2 cellular contexts compared by ENCODE assay signal in the genomic region with DNA sequence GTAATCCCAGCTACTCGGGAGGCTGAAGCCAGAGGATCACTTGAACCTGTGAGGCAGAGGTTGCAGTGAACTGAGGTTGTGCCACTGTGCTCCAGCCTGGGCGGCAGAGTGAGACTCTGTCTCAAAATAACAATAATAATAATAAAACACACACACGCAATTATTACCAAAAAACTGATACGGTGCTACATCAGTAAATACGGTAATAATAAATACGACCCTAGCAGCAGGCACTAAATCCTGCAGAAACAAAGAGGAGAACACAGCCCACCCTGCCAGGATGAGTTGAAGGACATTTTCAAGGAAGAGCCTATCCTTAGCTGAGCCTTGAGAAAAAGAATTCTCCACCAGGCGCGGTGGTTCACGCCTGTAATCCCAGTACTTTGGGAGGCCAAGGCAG.
TF ChIP-seq lines count a peak whose summit lies in the region.

No MANE protein-coding gene starts in this region.

TF ChIP-seq in HepG2, 621 proteins besides CTCF, POLR2A, EP300 and RAD21:
- TF ChIP-seq BRD4 (CRISPR knock-in tag; IDR thresholded peaks at IDR 0.05) (no peak), GZF1 (CRISPR knock-in tag; IDR thresholded peaks at IDR 0.05) (peak; percentile 98)

TF ChIP-seq in H1, 55 proteins besides CTCF, POLR2A, EP300 and RAD21:
- TF ChIP-seq RFX5 (IDR thresholded peaks at IDR 0.05; ENCODE audit: borderline replicate concordance, low read depth, low read length) (no peak), ASH2L (IDR thresholded peaks at IDR 0.05; ENCODE audit: low read length) (no peak), BCL11A (IDR thresholded peaks at IDR 0.05; ENCODE audit: low read depth in 2 of 2, low read length in 2 of 2) (no peak), MAFK (IDR thresholded peaks at IDR 0.05; ENCODE audit: low read depth, low read length) (peak; percentile 61; the same call in 1 of the 2 replicates), HDAC6 (IDR thresholded peaks at IDR 0.05; ENCODE audit: low read depth, low read length) (no peak), SP2 (IDR thresholded peaks at IDR 0.05; ENCODE audit: low read length) (no peak), CREB1 (IDR thresholded peaks at IDR 0.05) (no peak), POU5F1 (IDR thresholded peaks at IDR 0.05; ENCODE audit: low read depth, low read length) (no peak), CEBPB (IDR thresholded peaks at IDR 0.05; ENCODE audit: low read depth, low read length) (no peak), JUND (IDR thresholded peaks at IDR 0.05; ENCODE audit: low read length) (no peak)
- TF ChIP-seq, protein P1, sequence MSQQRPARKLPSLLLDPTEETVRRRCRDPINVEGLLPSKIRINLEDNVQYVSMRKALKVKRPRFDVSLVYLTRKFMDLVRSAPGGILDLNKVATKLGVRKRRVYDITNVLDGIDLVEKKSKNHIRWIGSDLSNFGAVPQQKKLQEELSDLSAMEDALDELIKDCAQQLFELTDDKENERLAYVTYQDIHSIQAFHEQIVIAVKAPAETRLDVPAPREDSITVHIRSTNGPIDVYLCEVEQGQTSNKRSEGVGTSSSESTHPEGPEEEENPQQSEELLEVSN (IDR thresholded peaks at IDR 0.05), result no peak
- TF ChIP-seq, protein P2, sequence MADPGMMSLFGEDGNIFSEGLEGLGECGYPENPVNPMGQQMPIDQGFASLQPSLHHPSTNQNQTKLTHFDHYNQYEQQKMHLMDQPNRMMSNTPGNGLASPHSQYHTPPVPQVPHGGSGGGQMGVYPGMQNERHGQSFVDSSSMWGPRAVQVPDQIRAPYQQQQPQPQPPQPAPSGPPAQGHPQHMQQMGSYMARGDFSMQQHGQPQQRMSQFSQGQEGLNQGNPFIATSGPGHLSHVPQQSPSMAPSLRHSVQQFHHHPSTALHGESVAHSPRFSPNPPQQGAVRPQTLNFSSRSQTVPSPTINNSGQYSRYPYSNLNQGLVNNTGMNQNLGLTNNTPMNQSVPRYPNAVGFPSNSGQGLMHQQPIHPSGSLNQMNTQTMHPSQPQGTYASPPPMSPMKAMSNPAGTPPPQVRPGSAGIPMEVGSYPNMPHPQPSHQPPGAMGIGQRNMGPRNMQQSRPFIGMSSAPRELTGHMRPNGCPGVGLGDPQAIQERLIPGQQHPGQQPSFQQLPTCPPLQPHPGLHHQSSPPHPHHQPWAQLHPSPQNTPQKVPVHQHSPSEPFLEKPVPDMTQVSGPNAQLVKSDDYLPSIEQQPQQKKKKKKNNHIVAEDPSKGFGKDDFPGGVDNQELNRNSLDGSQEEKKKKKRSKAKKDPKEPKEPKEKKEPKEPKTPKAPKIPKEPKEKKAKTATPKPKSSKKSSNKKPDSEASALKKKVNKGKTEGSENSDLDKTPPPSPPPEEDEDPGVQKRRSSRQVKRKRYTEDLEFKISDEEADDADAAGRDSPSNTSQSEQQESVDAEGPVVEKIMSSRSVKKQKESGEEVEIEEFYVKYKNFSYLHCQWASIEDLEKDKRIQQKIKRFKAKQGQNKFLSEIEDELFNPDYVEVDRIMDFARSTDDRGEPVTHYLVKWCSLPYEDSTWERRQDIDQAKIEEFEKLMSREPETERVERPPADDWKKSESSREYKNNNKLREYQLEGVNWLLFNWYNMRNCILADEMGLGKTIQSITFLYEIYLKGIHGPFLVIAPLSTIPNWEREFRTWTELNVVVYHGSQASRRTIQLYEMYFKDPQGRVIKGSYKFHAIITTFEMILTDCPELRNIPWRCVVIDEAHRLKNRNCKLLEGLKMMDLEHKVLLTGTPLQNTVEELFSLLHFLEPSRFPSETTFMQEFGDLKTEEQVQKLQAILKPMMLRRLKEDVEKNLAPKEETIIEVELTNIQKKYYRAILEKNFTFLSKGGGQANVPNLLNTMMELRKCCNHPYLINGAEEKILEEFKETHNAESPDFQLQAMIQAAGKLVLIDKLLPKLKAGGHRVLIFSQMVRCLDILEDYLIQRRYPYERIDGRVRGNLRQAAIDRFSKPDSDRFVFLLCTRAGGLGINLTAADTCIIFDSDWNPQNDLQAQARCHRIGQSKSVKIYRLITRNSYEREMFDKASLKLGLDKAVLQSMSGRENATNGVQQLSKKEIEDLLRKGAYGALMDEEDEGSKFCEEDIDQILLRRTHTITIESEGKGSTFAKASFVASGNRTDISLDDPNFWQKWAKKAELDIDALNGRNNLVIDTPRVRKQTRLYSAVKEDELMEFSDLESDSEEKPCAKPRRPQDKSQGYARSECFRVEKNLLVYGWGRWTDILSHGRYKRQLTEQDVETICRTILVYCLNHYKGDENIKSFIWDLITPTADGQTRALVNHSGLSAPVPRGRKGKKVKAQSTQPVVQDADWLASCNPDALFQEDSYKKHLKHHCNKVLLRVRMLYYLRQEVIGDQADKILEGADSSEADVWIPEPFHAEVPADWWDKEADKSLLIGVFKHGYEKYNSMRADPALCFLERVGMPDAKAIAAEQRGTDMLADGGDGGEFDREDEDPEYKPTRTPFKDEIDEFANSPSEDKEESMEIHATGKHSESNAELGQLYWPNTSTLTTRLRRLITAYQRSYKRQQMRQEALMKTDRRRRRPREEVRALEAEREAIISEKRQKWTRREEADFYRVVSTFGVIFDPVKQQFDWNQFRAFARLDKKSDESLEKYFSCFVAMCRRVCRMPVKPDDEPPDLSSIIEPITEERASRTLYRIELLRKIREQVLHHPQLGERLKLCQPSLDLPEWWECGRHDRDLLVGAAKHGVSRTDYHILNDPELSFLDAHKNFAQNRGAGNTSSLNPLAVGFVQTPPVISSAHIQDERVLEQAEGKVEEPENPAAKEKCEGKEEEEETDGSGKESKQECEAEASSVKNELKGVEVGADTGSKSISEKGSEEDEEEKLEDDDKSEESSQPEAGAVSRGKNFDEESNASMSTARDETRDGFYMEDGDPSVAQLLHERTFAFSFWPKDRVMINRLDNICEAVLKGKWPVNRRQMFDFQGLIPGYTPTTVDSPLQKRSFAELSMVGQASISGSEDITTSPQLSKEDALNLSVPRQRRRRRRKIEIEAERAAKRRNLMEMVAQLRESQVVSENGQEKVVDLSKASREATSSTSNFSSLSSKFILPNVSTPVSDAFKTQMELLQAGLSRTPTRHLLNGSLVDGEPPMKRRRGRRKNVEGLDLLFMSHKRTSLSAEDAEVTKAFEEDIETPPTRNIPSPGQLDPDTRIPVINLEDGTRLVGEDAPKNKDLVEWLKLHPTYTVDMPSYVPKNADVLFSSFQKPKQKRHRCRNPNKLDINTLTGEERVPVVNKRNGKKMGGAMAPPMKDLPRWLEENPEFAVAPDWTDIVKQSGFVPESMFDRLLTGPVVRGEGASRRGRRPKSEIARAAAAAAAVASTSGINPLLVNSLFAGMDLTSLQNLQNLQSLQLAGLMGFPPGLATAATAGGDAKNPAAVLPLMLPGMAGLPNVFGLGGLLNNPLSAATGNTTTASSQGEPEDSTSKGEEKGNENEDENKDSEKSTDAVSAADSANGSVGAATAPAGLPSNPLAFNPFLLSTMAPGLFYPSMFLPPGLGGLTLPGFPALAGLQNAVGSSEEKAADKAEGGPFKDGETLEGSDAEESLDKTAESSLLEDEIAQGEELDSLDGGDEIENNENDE (IDR thresholded peaks at IDR 0.05; ENCODE audit: insufficient replicate concordance, low read length), result peak; percentile 99
